Comparison of ENCODE assay signal across 16 cellular contexts in genomic region chr15:74858366-74858735, GRCh38. TPM values are rescaled to one million over a fixed set of nuclear protein-coding genes. Genes with fewer than 3 reads are reported as not detected.
A peak's percentile ranks its signal among the peaks of the same experiment; 100 is the strongest.
DNase-seq lines count a peak whose midpoint lies in the region; ATAC-seq and TF ChIP-seq lines count a peak whose summit lies in the region.
"Had no signal": no experiment of that assay in that cellular context is flagged by ENCODE, and none has a peak within 500 bp of the region (broad histone marks: within the 10 kb centered on the region; RNA-seq: fewer than 3 reads in every experiment).

No MANE protein-coding gene starts in this region.

- no peak for TF ChIP-seq CTCF in breast epithelium (IDR thresholded peaks at IDR 0.05)
- TF ChIP-seq CTCF in MCF 10A (IDR thresholded peaks at IDR 0.05; ENCODE audit: unreplicated experiment) = no peak

- no peak overlapping the region for H3K4me3 Mint-ChIP-seq in MCF 10A (ENCODE audit: unreplicated experiment)
- no peak overlapping the region for H3K4me3 Mint-ChIP-seq in T-helper 17 cell
- H3K4me3 Mint-ChIP-seq in stimulated activated naive CD8-positive, alpha-beta T cell treated with anti-CD3 and anti-CD28 coated beads, Interleukin-15, amount 100 ng/mL, for 72 hours = peak overlapping the region; percentile 19 to 21
- H3K4me3 Mint-ChIP-seq: mesothelial cell of epicardium had no signal

- H3K36me3 Mint-ChIP-seq in MCF 10A (ENCODE audit: insufficient read depth, unreplicated experiment) (peaks cover 15% of the 10 kb centered on the region), T-helper 17 cell (ENCODE audit: low read depth) (peaks cover 1% of the 10 kb centered on the region)

- H3K27ac Mint-ChIP-seq in MCF 10A (ENCODE audit: low read depth, unreplicated experiment) (no peak overlapping the region), T-helper 17 cell (peak overlapping the region; percentile 87)
- H3K27ac Mint-ChIP-seq in stimulated activated naive CD8-positive, alpha-beta T cell treated with anti-CD3 and anti-CD28 coated beads, Interleukin-15, amount 100 ng/mL, for 72 hours = peak overlapping the region in 1 of 2 donors; percentile 82
- H3K27ac Mint-ChIP-seq: mesothelial cell of epicardium had no signal

- no peak overlapping the region for H3K4me3 ChIP-seq in breast epithelium

- in situ Hi-C loops in ACHN (cut with HindIII; ENCODE audit: low pct_ligation_motif_present, low pct_unique_long_range_greater_than_20kb, low sequenced_read_pairs) = no loop called here

- H3K9me3 ChIP-seq in breast epithelium = no peaks in the 10 kb centered on the region
- H3K9me3 ChIP-seq in T-helper 17 cell (ENCODE audit: control insufficient read depth, low read length, poor library complexity, severe bottlenecking) = no peaks in the 10 kb centered on the region

- no peak for ATAC-seq in T-helper 17 cell
- ATAC-seq in stimulated activated naive CD8-positive, alpha-beta T cell treated with anti-CD3 and anti-CD28 coated beads, Interleukin-15, amount 100 ng/mL, for 72 hours = peak; percentile 37

- intact Hi-C loops in breast epithelium (cut with DNase I; ENCODE audit: low total_unique reads) = no loop called here
- intact Hi-C loops in MCF 10A (cut with micrococcal nuclease) = no loop called here

- H3K27ac ChIP-seq in breast epithelium (peak overlapping the region; percentile 14 to 19), layer of hippocampus (ENCODE audit: low read depth, low read length) (peak overlapping the region; percentile 2)

- no TSS peak for BruUV-seq in MCF 10A (replicated peaks; lab: Mats Ljungman, UMichigan)

- DNase-seq in breast epithelium (ENCODE audit: low spot score in 2 of 2) (no peak), MCF 10A (ENCODE audit: unreplicated experiment) (no peak), T-helper 17 cell (no peak), ACHN (no peak), NCI-H748 treated with DMSO at 0.1 percent for 48 hours (lab: John Stamatoyannopoulos, UW) (no peak), H4 (ENCODE audit: low spot score) (no peak)
- no peak for DNase-seq in stimulated activated naive CD8-positive, alpha-beta T cell treated with anti-CD3 and anti-CD28 coated beads, Interleukin-15, amount 100 ng/mL, for 72 hours
- DNase-seq: activated CD8-positive, alpha-beta memory T cell treated with anti-CD3 and anti-CD28 coated beads, Interleukin-2, amount 50 U/mL, for 4 hours; effector memory CD4-positive, alpha-beta T cell; NCI-H146; NCI-H526; stimulated activated CD8-positive, alpha-beta memory T cell treated with anti-CD3 and anti-CD28 coated beads, Interleukin-4, amount 100 ng/mL, for 48 hours had no signal

- H3K36me3 ChIP-seq in breast epithelium = no peaks in the 10 kb centered on the region

- H3K27me3 ChIP-seq in breast epithelium = no peaks in the 10 kb centered on the region
- no peaks in the 10 kb centered on the region for H3K27me3 ChIP-seq in layer of hippocampus (ENCODE audit: control insufficient read depth, insufficient read depth, low read length)

- no peak for TF ChIP-seq POLR2A in breast epithelium (IDR thresholded peaks at IDR 0.05)

- H3K4me1 Mint-ChIP-seq in MCF 10A (ENCODE audit: insufficient read depth, unreplicated experiment) (peaks cover under 1% of the 10 kb centered on the region), T-helper 17 cell (peaks cover 25% of the 10 kb centered on the region)
- peaks cover 42% of the 10 kb centered on the region for H3K4me1 Mint-ChIP-seq in stimulated activated naive CD8-positive, alpha-beta T cell treated with anti-CD3 and anti-CD28 coated beads, Interleukin-15, amount 100 ng/mL, for 72 hours

- no peaks in the 10 kb centered on the region for H3K4me1 ChIP-seq in breast epithelium

- POLR2A ChIA-PET in MCF 10A (lab: Yijun Ruan, JAX) = interaction anchor here (0.7 to 4.2 kb wide), 3 partner anchors 9 to 48 kb away, joined by 3 to 19 read pairs (median 3); partner anchors contain the start of gene FAM219B

- no peaks in the 10 kb centered on the region for H3K9me3 Mint-ChIP-seq in MCF 10A (ENCODE audit: unreplicated experiment)
- no peaks in the 10 kb centered on the region for H3K9me3 Mint-ChIP-seq in stimulated activated naive CD8-positive, alpha-beta T cell treated with anti-CD3 and anti-CD28 coated beads, Interleukin-15, amount 100 ng/mL, for 72 hours
- H3K9me3 Mint-ChIP-seq: mesothelial cell of epicardium had no signal

- H3K27me3 Mint-ChIP-seq in MCF 10A (ENCODE audit: insufficient read depth, unreplicated experiment) = no peaks in the 10 kb centered on the region
- no peaks in the 10 kb centered on the region for H3K27me3 Mint-ChIP-seq in T-helper 17 cell
- no peaks in the 10 kb centered on the region for H3K27me3 Mint-ChIP-seq in stimulated activated naive CD8-positive, alpha-beta T cell treated with anti-CD3 and anti-CD28 coated beads, Interleukin-15, amount 100 ng/mL, for 72 hours

- CTCF ChIA-PET in MCF 10A (lab: Yijun Ruan, JAX) = interaction anchor here (0.8 to 1.8 kb wide), 3 partner anchors 9 to 58 kb away, joined by 3 to 4 read pairs (median 3); no protein-coding TSS in a partner anchor

RNA-seq across cellular contexts. Expression of gene SCAMP2, which starts 14.8 kb away (rescaled TPM):
- total RNA-seq in breast epithelium (10 to 100 TPM; 49.5 to 71.4 (median 69.4) TPM), MCF 10A (2022) (64.4 and 67.7 TPM in 2 replicates), T-helper 17 cell (10 to 100 TPM; 84.1 to 86.8 TPM)
- 14.3 and 21.3 TPM in 2 replicates for total RNA-seq in H4 (2014; rRNA removed; shearing (Covaris generic))

RNA-seq across cellular contexts. Expression of gene ULK3, which starts 15.4 kb away (rescaled TPM):
- total RNA-seq in breast epithelium = 10 to 100 TPM; 28.3 to 48.8 (median 48.0) TPM
- total RNA-seq in MCF 10A (2022) = 27.6 and 31.3 TPM in 2 replicates
- 10 to 100 TPM; 44.6 to 49.0 TPM for total RNA-seq in T-helper 17 cell
- 18.2 and 19.7 TPM in 2 replicates for total RNA-seq in H4 (2014; rRNA removed; shearing (Covaris generic))

RNA-seq across cellular contexts. Expression of gene MPI, which starts 31.5 kb away (rescaled TPM):
- 10 to 100 TPM; 42.7 to 70.1 (median 48.3) TPM for total RNA-seq in breast epithelium
- 30.8 and 31.4 TPM in 2 replicates for total RNA-seq in MCF 10A (2022)
- 10 to 100 TPM; 25.4 to 38.2 TPM for total RNA-seq in T-helper 17 cell
- total RNA-seq in H4 (2014; rRNA removed; shearing (Covaris generic)) = 91.1 and 101 TPM in 2 replicates

RNA-seq across cellular contexts. Expression of gene CPLX3, which starts 31.9 kb away (rescaled TPM):
- total RNA-seq in breast epithelium = under 1 TPM in 1 of 3 donors, not detected in 2; 0.66 TPM
- not detected in 2 replicates for total RNA-seq in MCF 10A (2022)
- under 1 TPM in 1 of 2 donors, not detected in 1; 0.20 TPM for total RNA-seq in T-helper 17 cell
- total RNA-seq in H4 (2014; rRNA removed; shearing (Covaris generic)) = not detected in 2 replicates
- total RNA-seq: fibroblast of villous mesenchyme, mesothelial cell of epicardium, pulmonary artery endothelial cell had no signal

RNA-seq across cellular contexts. Expression of gene LMAN1L, which starts 45.7 kb away (rescaled TPM):
- total RNA-seq in breast epithelium = under 1 TPM in 1 of 3 donors, not detected in 2; 0.15 TPM
- total RNA-seq in MCF 10A (2022) = 0.23 TPM in 1 of 2 replicates, not detected in the other
- under 1 TPM; 0.82 to 0.91 TPM for total RNA-seq in T-helper 17 cell
- 0.10 TPM in 1 of 2 replicates, not detected in the other for total RNA-seq in H4 (2014; rRNA removed; shearing (Covaris generic))
- total RNA-seq: fibroblast of villous mesenchyme, pulmonary artery endothelial cell had no signal

Comparison
In these comparisons a context has a peak if more than half of its experiments do, and no peak if none do; other contexts are left out.
1. H3K4me3 Mint-ChIP-seq: peak in stimulated activated naive CD8-positive, alpha-beta T cell treated with anti-CD3 and anti-CD28 coated beads, Interleukin-15, amount 100 ng/mL, for 72 hours (2 of 2); none in MCF 10A (single experiment) and T-helper 17 cell (single experiment).